9 cellular contexts compared by ENCODE assay signal in genomic region chr2:86807121-86807461, GRCh38. TPM values are rescaled to one million over a fixed set of nuclear protein-coding genes. Genes with fewer than 3 reads are reported as not detected.
DNase-seq lines count a peak whose midpoint lies in the region; ATAC-seq, FAIRE-seq and TF ChIP-seq lines count a peak whose summit lies in the region.
"Had no signal": no experiment of that assay in that cellular context is flagged by ENCODE, and none has a peak within 500 bp of the region (broad histone marks: within the 10 kb centered on the region; RNA-seq: fewer than 3 reads in every experiment).

No MANE protein-coding gene starts in this region.

- H3K4me1 ChIP-seq in adipocyte (ENCODE audit: control insufficient read depth, insufficient read depth, low read length) (peaks cover 9% of the 10 kb centered on the region), HepG2 (ENCODE audit: insufficient read depth, low read length) (peaks cover 24% of the 10 kb centered on the region), thymus (ENCODE audit: control insufficient read depth, insufficient read depth, low read length) (peaks cover 9% of the 10 kb centered on the region)

- WGBS in HepG2 (ENCODE audit: low lambda C conversion rate), result 1% methylated on average over 10 of the region's 10 CpGs
- WGBS in thymus, result 34% methylated on average over 10 of the region's 10 CpGs

- H3K27me3 ChIP-seq in adipocyte (replicated peaks; ENCODE audit: control insufficient read depth, insufficient read depth, low read length) (peaks cover 14% of the 10 kb centered on the region), HepG2 (ENCODE audit: control insufficient read depth in 1 of 2, insufficient read depth in 2 of 2, low read length in 2 of 2) (peaks cover 0 to 7% of the 10 kb centered on the region in 2 experiments; a peak in 3 of 5 replicates), thymus (ENCODE audit: control insufficient read depth, insufficient read depth) (no peaks in the 10 kb centered on the region)

- ATAC-seq in HepG2 (peak; percentile 5; the same call in 2 of the 3 replicates), HG03521 (IDR thresholded peaks at IDR 0.05; ENCODE audit: unreplicated experiment) (no peak), HG03442 (IDR thresholded peaks at IDR 0.05; ENCODE audit: unreplicated experiment) (no peak), left colon (no peak)

- TF ChIP-seq EP300 in HepG2 (IDR thresholded peaks at IDR 0.05; ENCODE audit: low read depth in 2 of 2, low read length in 2 of 2) (no peak), HepG2 (CRISPR knock-in tag; IDR thresholded peaks at IDR 0.05; ENCODE audit: borderline replicate concordance) (no peak)

- H3K9me3 ChIP-seq in adipocyte (ENCODE audit: control insufficient read depth, low read length), result no peaks in the 10 kb centered on the region
- H3K9me3 ChIP-seq in HepG2 (ENCODE audit: low read length), result no peaks in the 10 kb centered on the region
- H3K9me3 ChIP-seq in thymus (ENCODE audit: control insufficient read depth), result peaks cover 2% of the 10 kb centered on the region

- peak overlapping the region; percentile 74 for H3K4me3 Mint-ChIP-seq in activated CD4-positive, alpha-beta T cell treated with anti-CD3 and anti-CD28 coated beads, Interleukin-2, amount 10 ng/mL, durations not matched to agents 7 days and 5 days

- H3K27ac ChIP-seq in HepG2 (ENCODE audit: extremely low read length, insufficient read depth, low read length), result no peak overlapping the region
- H3K27ac ChIP-seq in thymus (ENCODE audit: low read depth), result peak overlapping the region; percentile 95

- H3K79me2 ChIP-seq in HepG2 (ENCODE audit: insufficient read depth, low read length), result no peaks in the 10 kb centered on the region

- TF ChIP-seq RAD21 in HepG2 (CRISPR knock-in tag; IDR thresholded peaks at IDR 0.05), result no peak

- intact Hi-C loops in HepG2 (cut with micrococcal nuclease; ENCODE audit: unreplicated experiment), result loop anchor here (5.0 kb wide), 1 partner anchor 45 kb away; no protein-coding TSS in a partner anchor
- intact Hi-C loops in left colon (cut with DNase I, micrococcal nuclease), result no loop called here

- H3K4me3 ChIP-seq in adipocyte (ENCODE audit: low read length) (peak overlapping the region; percentile 79), HepG2 (replicated peaks in 1 of 3; ENCODE audit: insufficient read depth in 1 of 3, low read depth in 2 of 3, low read length in 3 of 3) (peak overlapping the region; percentile 67 to 81 (median 73)), thymus (ENCODE audit: low read length) (peak overlapping the region; percentile 73)

- no peaks in the 10 kb centered on the region for H3K9me3 Mint-ChIP-seq in activated CD4-positive, alpha-beta T cell treated with anti-CD3 and anti-CD28 coated beads, Interleukin-2, amount 10 ng/mL, durations not matched to agents 7 days and 5 days

- peak overlapping the region; percentile 99 for H3K4me2 ChIP-seq in HepG2 (ENCODE audit: low read depth, low read length)

- peaks cover 25% of the 10 kb centered on the region for H3K4me1 Mint-ChIP-seq in activated CD4-positive, alpha-beta T cell treated with anti-CD3 and anti-CD28 coated beads, Interleukin-2, amount 10 ng/mL, durations not matched to agents 7 days and 5 days

- H3K9ac ChIP-seq in adipocyte (ENCODE audit: low read length) (no peak overlapping the region), HepG2 (ENCODE audit: insufficient read depth, low read depth, low read length) (peak overlapping the region; percentile 48; the same call in 1 of the 2 replicates)

- POLR2A ChIA-PET in activated CD4-positive, alpha-beta T cell treated with anti-CD3 and anti-CD28 coated beads, Interleukin-2, amount 10 ng/mL, durations not matched to agents 7 days and 5 days (lab: Charles Lee), result no interaction called here
- POLR2A ChIA-PET in HepG2 (lab: Yijun Ruan, JAX), result interaction anchor here (0.9 to 1.6 kb wide), 3 partner anchors 9 to 366 kb away, joined by 3 to 4 read pairs (median 3); partner anchors contain the start of gene KDM3A

- FAIRE-seq in HepG2 (lab: Jason Lieb, UNC), result no peak

- no peaks in the 10 kb centered on the region for H4K20me1 ChIP-seq in HepG2 (ENCODE audit: insufficient read depth, low read length)

- DNase-seq in activated CD4-positive, alpha-beta T cell treated with anti-CD3 and anti-CD28 coated beads, Interleukin-2, amount 10 ng/mL, durations not matched to agents 7 days and 5 days, result no peak
- no peak for DNase-seq in activated CD4-positive, alpha-beta T cell treated with anti-CD3 and anti-CD28 coated beads for 1 hour
- DNase-seq in adipocyte (ENCODE audit: low read depth) (no peak), HepG2 (ENCODE audit: low spot score) (no peak), left colon (no peak)
- DNase-seq: NCI-H2081 treated with DMSO at 0.1 percent for 48 hours had no signal

- no TSS peak for BruUV-seq in HepG2 (replicated peaks; lab: Mats Ljungman, UMichigan)

- peak overlapping the region; percentile 88 for H2AFZ ChIP-seq in HepG2 (ENCODE audit: low read length)

- in situ Hi-C loops in HepG2 (cut with HindIII; ENCODE audit: extremely low pct_ligation_motif_present, low pct_unique_long_range_greater_than_20kb), result loop anchor here (25.0 kb wide), 1 partner anchor 130 kb away; the partner anchor contains the start of gene RGPD1

- no peak overlapping the region for H3K27ac Mint-ChIP-seq in activated CD4-positive, alpha-beta T cell treated with anti-CD3 and anti-CD28 coated beads, Interleukin-2, amount 10 ng/mL, durations not matched to agents 7 days and 5 days

- TF ChIP-seq CTCF in HepG2 (CRISPR knock-in tag; IDR thresholded peaks at IDR 0.05), result no peak

- CTCF ChIA-PET in activated CD4-positive, alpha-beta T cell treated with anti-CD3 and anti-CD28 coated beads, Interleukin-2, amount 10 ng/mL, durations not matched to agents 7 days and 5 days (lab: Charles Lee), result interaction anchor here (1.3 to 2.4 kb wide), 3 partner anchors 9 to 17 kb away, joined by 4 to 7 read pairs (median 4); partner anchors contain the start of gene CD8A
- CTCF ChIA-PET in HepG2 (lab: Yijun Ruan, JAX; ENCODE audit: low intra/inter-chr PET ratio, low total read pairs), result no interaction called here

- no peaks in the 10 kb centered on the region for H3K36me3 Mint-ChIP-seq in activated CD4-positive, alpha-beta T cell treated with anti-CD3 and anti-CD28 coated beads, Interleukin-2, amount 10 ng/mL, durations not matched to agents 7 days and 5 days (ENCODE audit: low read depth)

- peaks cover 48% of the 10 kb centered on the region for H3K27me3 Mint-ChIP-seq in activated CD4-positive, alpha-beta T cell treated with anti-CD3 and anti-CD28 coated beads, Interleukin-2, amount 10 ng/mL, durations not matched to agents 7 days and 5 days

- no peaks in the 10 kb centered on the region for H3K36me3 ChIP-seq in adipocyte (ENCODE audit: control insufficient read depth, insufficient read depth, low read length, severe bottlenecking)
- no peaks in the 10 kb centered on the region for H3K36me3 ChIP-seq in HepG2 (replicated peaks in 1 of 2; ENCODE audit: control insufficient read depth in 1 of 2, insufficient read depth in 2 of 2, low read length in 2 of 2)
- H3K36me3 ChIP-seq in thymus (ENCODE audit: control insufficient read depth, insufficient read depth), result no peaks in the 10 kb centered on the region

- TF ChIP-seq POLR2A in HepG2 (IDR thresholded peaks at IDR 0.05; ENCODE audit: insufficient read depth in 1 of 2, low read depth in 2 of 2, low read length in 2 of 2), result no peak

RNA-seq across cellular contexts. Expression of gene CD8A, which starts 16.4 kb away (rescaled TPM):
- under 1 TPM; 0.72 to 0.77 TPM for total RNA-seq in activated CD4-positive, alpha-beta T cell treated with anti-CD3 and anti-CD28 coated beads, Interleukin-2, amount 10 ng/mL, durations not matched to agents 7 days and 5 days
- total RNA-seq in HepG2 (2016; rRNA removed; fragmentation: Illumina TruSeq; extraction: Trizol) (not detected in 2 replicates), left colon (1 to 10 TPM; 1.6 to 3.2 TPM)
- total RNA-seq in HepG2 (2016; cell fraction: cytosol; rRNA removed; fragmentation: Illumina TruSeq; extraction: Trizol; ENCODE audit: low read depth), result not detected in 2 replicates
- total RNA-seq in HepG2 (2016; cell fraction: insoluble cytoplasmic fraction; rRNA removed; fragmentation: Illumina TruSeq; extraction: Trizol), result 0.10 TPM in 1 of 2 replicates, not detected in the other
- 0.06 TPM in 1 of 2 replicates, not detected in the other for total RNA-seq in HepG2 (2016; cell fraction: membrane; rRNA removed; fragmentation: Illumina TruSeq; extraction: Trizol)
- total RNA-seq in HepG2 (2016; cell fraction: nucleus; rRNA removed; fragmentation: Illumina TruSeq; extraction: Trizol), result not detected in 2 replicates
- polyA plus RNA-seq in HepG2 (2011; rRNA removed) (0.09 TPM in 2 replicates), thymus (242 TPM)
- 0.05 and 0.09 TPM in 2 replicates for polyA plus RNA-seq in HepG2 (2011; cell fraction: cytosol; rRNA removed)
- polyA plus RNA-seq in HepG2 (2011; cell fraction: nucleus; rRNA removed), result 0.09 and 0.13 TPM in 2 replicates
- polyA plus RNA-seq in HepG2 (2012), result 0.04 and 0.23 TPM in 2 replicates
- not detected in 2 replicates for polyA plus RNA-seq in HepG2 (2016; cell fraction: cytosol; fragmentation: Illumina TruSeq; extraction: Trizol; ENCODE audit: low read depth)
- 0.10 TPM in 1 of 2 replicates, not detected in the other for polyA plus RNA-seq in HepG2 (2016; cell fraction: insoluble cytoplasmic fraction; fragmentation: Illumina TruSeq; extraction: Trizol; ENCODE audit: low read depth)
- not detected in 2 replicates for polyA plus RNA-seq in HepG2 (2016; cell fraction: membrane; fragmentation: Illumina TruSeq; extraction: Trizol; ENCODE audit: low read depth)
- not detected in 2 replicates for polyA plus RNA-seq in HepG2 (2016; cell fraction: nucleus; fragmentation: Illumina TruSeq; extraction: Trizol; ENCODE audit: insufficient read depth, low read depth)
- not detected in 2 replicates for polyA minus RNA-seq in HepG2 (2011; rRNA and poly(A)+ RNA removed; ENCODE audit: low replicate concordance)
- not detected in 2 replicates for polyA minus RNA-seq in HepG2 (2011; cell fraction: cytosol; rRNA and poly(A)+ RNA removed)
- not detected in 2 replicates for polyA minus RNA-seq in HepG2 (2011; cell fraction: nucleus; rRNA and poly(A)+ RNA removed)

RNA-seq across cellular contexts. Expression of gene CD8B, which starts 54.6 kb away (rescaled TPM):
- 1 to 10 TPM; 1.2 to 1.3 TPM for total RNA-seq in activated CD4-positive, alpha-beta T cell treated with anti-CD3 and anti-CD28 coated beads, Interleukin-2, amount 10 ng/mL, durations not matched to agents 7 days and 5 days
- total RNA-seq in HepG2 (2016; rRNA removed; fragmentation: Illumina TruSeq; extraction: Trizol) (not detected in 2 replicates), left colon (1 to 10 TPM; 1.3 TPM)
- total RNA-seq in HepG2 (2016; cell fraction: cytosol; rRNA removed; fragmentation: Illumina TruSeq; extraction: Trizol; ENCODE audit: low read depth), result not detected in 2 replicates
- not detected in 2 replicates for total RNA-seq in HepG2 (2016; cell fraction: insoluble cytoplasmic fraction; rRNA removed; fragmentation: Illumina TruSeq; extraction: Trizol)
- not detected in 2 replicates for total RNA-seq in HepG2 (2016; cell fraction: membrane; rRNA removed; fragmentation: Illumina TruSeq; extraction: Trizol)
- not detected in 2 replicates for total RNA-seq in HepG2 (2016; cell fraction: nucleus; rRNA removed; fragmentation: Illumina TruSeq; extraction: Trizol)
- polyA plus RNA-seq in HepG2 (2011; rRNA removed) (0.04 TPM in 1 of 2 replicates, not detected in the other), thymus (111 TPM)
- polyA plus RNA-seq in HepG2 (2011; cell fraction: cytosol; rRNA removed), result 0.04 TPM in 1 of 2 replicates, not detected in the other
- polyA plus RNA-seq in HepG2 (2011; cell fraction: nucleus; rRNA removed), result not detected in 2 replicates
- 0.17 TPM in 1 of 2 replicates, not detected in the other for polyA plus RNA-seq in HepG2 (2012)
- not detected in 2 replicates for polyA plus RNA-seq in HepG2 (2016; cell fraction: cytosol; fragmentation: Illumina TruSeq; extraction: Trizol; ENCODE audit: low read depth)
- polyA plus RNA-seq in HepG2 (2016; cell fraction: insoluble cytoplasmic fraction; fragmentation: Illumina TruSeq; extraction: Trizol; ENCODE audit: low read depth), result not detected in 2 replicates
- polyA plus RNA-seq in HepG2 (2016; cell fraction: membrane; fragmentation: Illumina TruSeq; extraction: Trizol; ENCODE audit: low read depth), result not detected in 2 replicates
- not detected in 2 replicates for polyA plus RNA-seq in HepG2 (2016; cell fraction: nucleus; fragmentation: Illumina TruSeq; extraction: Trizol; ENCODE audit: insufficient read depth, low read depth)
- not detected in 2 replicates for polyA minus RNA-seq in HepG2 (2011; rRNA and poly(A)+ RNA removed; ENCODE audit: low replicate concordance)
- polyA minus RNA-seq in HepG2 (2011; cell fraction: cytosol; rRNA and poly(A)+ RNA removed), result not detected in 2 replicates
- polyA minus RNA-seq in HepG2 (2011; cell fraction: nucleus; rRNA and poly(A)+ RNA removed), result not detected in 2 replicates
